In genomic region chr7:73517241-73517995, GRCh38 we compare ENCODE assay signal across 1 cellular context.
TF ChIP-seq lines count a peak whose summit lies in the region.

No MANE protein-coding gene starts in this region.

TF ChIP-seq in GM12878, 131 proteins besides CTCF, POLR2A, EP300 and RAD21 (continued from another document):
- TF ChIP-seq BCLAF1 (IDR thresholded peaks at IDR 0.05) (no peak), ZSCAN29 (IDR thresholded peaks at IDR 0.05) (no peak), RCOR1 (conservative IDR thresholded peaks at IDR 0.05; ENCODE audit: low read depth, low read length) (no peak), SREBF1 (IDR thresholded peaks at IDR 0.05; ENCODE audit: low read length) (no peak), ZNF592 (IDR thresholded peaks at IDR 0.05) (no peak), SREBF2 (IDR thresholded peaks at IDR 0.05; ENCODE audit: low read length) (no peak), HDAC2 (IDR thresholded peaks at IDR 0.05) (no peak), PAX8 (IDR thresholded peaks at IDR 0.05) (no peak), IKZF2 (IDR thresholded peaks at IDR 0.05) (no peak), CHD1 (IDR thresholded peaks at IDR 0.05; ENCODE audit: low read depth, low read length) (no peak), NFYA (IDR thresholded peaks at IDR 0.05; ENCODE audit: borderline replicate concordance, low read depth, low read length) (no peak), TAF1 (IDR thresholded peaks at IDR 0.05; ENCODE audit: borderline replicate concordance, low read depth, low read length) (no peak), MXI1 (IDR thresholded peaks at IDR 0.05; ENCODE audit: low read depth, low read length) (no peak), KDM1A (IDR thresholded peaks at IDR 0.05; ENCODE audit: borderline replicate concordance) (no peak)
- TF ChIP-seq, protein P1, sequence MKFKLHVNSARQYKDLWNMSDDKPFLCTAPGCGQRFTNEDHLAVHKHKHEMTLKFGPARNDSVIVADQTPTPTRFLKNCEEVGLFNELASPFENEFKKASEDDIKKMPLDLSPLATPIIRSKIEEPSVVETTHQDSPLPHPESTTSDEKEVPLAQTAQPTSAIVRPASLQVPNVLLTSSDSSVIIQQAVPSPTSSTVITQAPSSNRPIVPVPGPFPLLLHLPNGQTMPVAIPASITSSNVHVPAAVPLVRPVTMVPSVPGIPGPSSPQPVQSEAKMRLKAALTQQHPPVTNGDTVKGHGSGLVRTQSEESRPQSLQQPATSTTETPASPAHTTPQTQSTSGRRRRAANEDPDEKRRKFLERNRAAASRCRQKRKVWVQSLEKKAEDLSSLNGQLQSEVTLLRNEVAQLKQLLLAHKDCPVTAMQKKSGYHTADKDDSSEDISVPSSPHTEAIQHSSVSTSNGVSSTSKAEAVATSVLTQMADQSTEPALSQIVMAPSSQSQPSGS (IDR thresholded peaks at IDR 0.05; ENCODE audit: low read length): no peak
